Comparison of ENCODE assay signal across 28 cellular contexts in genomic region chr14:72546359-72547035, GRCh38.
DNase-seq lines count a peak whose midpoint lies in the region; ATAC-seq, FAIRE-seq and TF ChIP-seq lines count a peak whose summit lies in the region.
"Had no signal": no experiment of that assay in that cellular context is flagged by ENCODE, and none has a peak within 500 bp of the region (broad histone marks: within the 10 kb centered on the region; RNA-seq: fewer than 3 reads in every experiment).

No MANE protein-coding gene starts in this region.

- H3K27ac ChIP-seq in H1 (ENCODE audit: low read depth, low read length): no peak overlapping the region
- H3K27ac ChIP-seq in pancreas: no peak overlapping the region
- H3K27ac ChIP-seq in MM.1S (ENCODE audit: low read length): no peak overlapping the region
- H3K27ac ChIP-seq: cardiac muscle cell, HL-60, SK-N-MC had no signal

- peaks cover 42% of the 10 kb centered on the region for H3K4me1 Mint-ChIP-seq in nephron progenitor cell

- H3K79me1 ChIP-seq in H1 (ENCODE audit: low read depth, low read length): no peaks in the 10 kb centered on the region

- TF ChIP-seq RAD21 in H1 (IDR thresholded peaks at IDR 0.05 in 1 of 2, conservative IDR thresholded peaks at IDR 0.05 in 1 of 2; ENCODE audit: low read depth in 2 of 2, low read length in 2 of 2): no peak

- ATAC-seq in Right ventricle myocardium inferior (peak; percentile 37), pancreas (no peak)
- ATAC-seq: left colon; naive thymus-derived CD4-positive, alpha-beta T cell; sciatic nerve had no signal

- H4K91ac ChIP-seq in H1 (replicated peaks; ENCODE audit: insufficient read length, low read length): no peak overlapping the region

- no peak overlapping the region for H2BK20ac ChIP-seq in H1 (ENCODE audit: low read length)

- H3K18ac ChIP-seq in H1 (ENCODE audit: extremely low read depth, low read length): no peak overlapping the region

- no peak overlapping the region for H4K5ac ChIP-seq in H1 (ENCODE audit: insufficient read length, low read depth, low read length)

- TF ChIP-seq POLR2A in H1 (IDR thresholded peaks at IDR 0.05; ENCODE audit: control extremely low read depth in 1 of 2, low read depth in 2 of 2, low read length in 2 of 2): no peak

- H3K27me3 Mint-ChIP-seq in nephron progenitor cell (ENCODE audit: low read depth, poor library complexity): peaks cover 11% of the 10 kb centered on the region
- H3K27me3 Mint-ChIP-seq: stimulated activated memory B cell treated with anti-CD40 and anti-IgM and Interleukin-4, amounts not matched to agents 10 μg/mL and 1 μg/mL and 100 μg/mL, for 72 hours had no signal

- no peak overlapping the region for H2BK15ac ChIP-seq in H1 (ENCODE audit: low read length)

- DNase-seq in Right ventricle myocardium inferior (ENCODE audit: missing footprints) (no peak), cardiac septum (ENCODE audit: low spot score) (no peak), H1 (ENCODE audit: low read depth in 1 of 2, low spot score in 2 of 2) (no peak), nephron progenitor cell (no peak), HuH-7 (ENCODE audit: low spot score) (no peak), pancreas (no peak), MM.1S (no peak), MV-4-11 (lab: John Stamatoyannopoulos, UW) (no peak)
- DNase-seq: activated CD4-positive, alpha-beta T cell treated with anti-CD3 and anti-CD28 coated beads, Interleukin-2, amount 50 U/mL, for 48 hours; activated naive CD4-positive, alpha-beta T cell treated with anti-CD3 and anti-CD28 coated beads for 36 hours; CD8-positive, alpha-beta memory T cell; DMS53; GDM1; left colon; mesendoderm; naive thymus-derived CD4-positive, alpha-beta T cell; NCI-H1092 treated with DMSO at 0.1 percent for 48 hours; NCI-H1930; NCI-H2227 treated with DMSO at 0.1 percent for 48 hours; NCI-H69; stimulated activated CD4-positive, alpha-beta T cell treated with anti-CD3 and anti-CD28 coated beads, Interleukin-4, amount 100 ng/mL, for 4 hours had no signal

- H3K36me3 ChIP-seq in H1 (ENCODE audit: control insufficient read depth in 2 of 4, insufficient read depth in 4 of 4, low read length in 3 of 4) (no peaks in the 10 kb centered on the region), pancreas (no peaks in the 10 kb centered on the region), MM.1S (replicated peaks; ENCODE audit: insufficient read depth, low read length) (no peaks in the 10 kb centered on the region)
- H3K36me3 ChIP-seq: cardiac muscle cell had no signal

- H3K14ac ChIP-seq in H1 (ENCODE audit: insufficient read length): no peak overlapping the region

- no peak overlapping the region for H2AFZ ChIP-seq in H1 (ENCODE audit: low read length)
- no peak overlapping the region for H2AFZ ChIP-seq in MM.1S (ENCODE audit: low read length)

- H2AK5ac ChIP-seq in H1 (ENCODE audit: low read depth, low read length): no peak overlapping the region

- no peaks in the 10 kb centered on the region for H3K9me3 Mint-ChIP-seq in nephron progenitor cell
- H3K9me3 Mint-ChIP-seq: activated naive CD4-positive, alpha-beta T cell treated with anti-CD3 and anti-CD28 coated beads for 36 hours; CD8-positive, alpha-beta memory T cell; naive thymus-derived CD4-positive, alpha-beta T cell; stimulated activated memory B cell treated with anti-CD40 and anti-IgM and Interleukin-4, amounts not matched to agents 10 μg/mL and 1 μg/mL and 100 μg/mL, for 72 hours had no signal

- 0 out of 2 replicates have a peak overlapping the region, but pooled peaks have one; percentile 12 for H2BK12ac ChIP-seq in H1 (ENCODE audit: low read depth, low read length)

- H3F3A ChIP-seq in MM.1S (ENCODE audit: insufficient read depth, low read length): no peaks in the 10 kb centered on the region

- H3K9ac ChIP-seq in H1 (replicated peaks in 1 of 4; ENCODE audit: extremely low read depth in 1 of 4, low read depth in 3 of 4, low read length in 3 of 4) (no peak overlapping the region), MM.1S (ENCODE audit: low read length) (no peak overlapping the region)

- CTCF ChIA-PET in H1 (lab: Charles Lee; ENCODE audit: partially characterized antibody): interaction anchor here (1.3 to 7.9 kb wide), 3 partner anchors 32 to 402 kb away, joined by 4 to 66 read pairs (median 14); no protein-coding TSS in a partner anchor

- no peak overlapping the region for H4K8ac ChIP-seq in H1 (ENCODE audit: extremely low read depth, insufficient read depth, low read length)

- no peaks in the 10 kb centered on the region; a peak in 1 of 7 replicates for H3K27me3 ChIP-seq in H1 (replicated peaks in 1 of 4; ENCODE audit: control insufficient read depth in 3 of 4, extremely low read depth in 1 of 4, insufficient read depth in 3 of 4, low read length in 3 of 4)
- H3K27me3 ChIP-seq in pancreas: no peaks in the 10 kb centered on the region
- no peaks in the 10 kb centered on the region for H3K27me3 ChIP-seq in MM.1S (replicated peaks; ENCODE audit: insufficient read depth, low read length)
- H3K27me3 ChIP-seq: cardiac muscle cell had no signal

- H3K79me2 ChIP-seq in H1 (ENCODE audit: control insufficient read depth in 1 of 2, insufficient read depth in 2 of 2, low read length in 2 of 2) (no peaks in the 10 kb centered on the region), MM.1S (ENCODE audit: low read length) (no peaks in the 10 kb centered on the region)

- no peak for TF ChIP-seq CTCF in H1 (IDR thresholded peaks at IDR 0.05; ENCODE audit: control extremely low read depth in 1 of 3, insufficient read depth in 1 of 3, low read depth in 1 of 3, low read length in 3 of 3)
- no peak for TF ChIP-seq CTCF in nephron progenitor cell (IDR thresholded peaks at IDR 0.05)
- TF ChIP-seq CTCF in pancreas (IDR thresholded peaks at IDR 0.05): no peak
- TF ChIP-seq CTCF in MM.1S (IDR thresholded peaks at IDR 0.05; ENCODE audit: low read length): no peak

- H3K4me3 ChIP-seq in H1 (ENCODE audit: extremely low read depth in 1 of 4, insufficient read depth in 2 of 4, low read depth in 3 of 4, low read length in 4 of 4) (no peak overlapping the region), pancreas (no peak overlapping the region), MM.1S (ENCODE audit: low read length) (no peak overlapping the region)
- H3K4me3 ChIP-seq: cardiac muscle cell, SK-N-MC had no signal

- H3K23ac ChIP-seq in H1 (ENCODE audit: insufficient read length): no peak overlapping the region

- TF ChIP-seq EP300 in H1 (IDR thresholded peaks at IDR 0.05; ENCODE audit: borderline replicate concordance in 1 of 2, low read depth in 2 of 2, low read length in 2 of 2): no peak

- POLR2A ChIA-PET in H1 (lab: Charles Lee; ENCODE audit: partially characterized antibody): interaction anchor here (0.7 kb wide), 1 partner anchor 16 kb away, joined by 3 read pairs; no protein-coding TSS in a partner anchor

- H4K20me1 ChIP-seq in H1 (replicated peaks in 1 of 2; ENCODE audit: control insufficient read depth in 1 of 2, insufficient read depth in 2 of 2, low read length in 2 of 2): no peaks in the 10 kb centered on the region
- H4K20me1 ChIP-seq in MM.1S (ENCODE audit: insufficient read depth, low read length): no peaks in the 10 kb centered on the region

- FAIRE-seq in H1 (lab: Jason Lieb, UNC): no peak
- FAIRE-seq in pancreas (lab: Jason Lieb, UNC): no peak
- FAIRE-seq: H54, HepG2 had no signal

- H3K36me3 Mint-ChIP-seq in nephron progenitor cell (ENCODE audit: low read depth): no peaks in the 10 kb centered on the region
- H3K36me3 Mint-ChIP-seq: CD8-positive, alpha-beta memory T cell; naive thymus-derived CD4-positive, alpha-beta T cell; stimulated activated memory B cell treated with anti-CD40 and anti-IgM and Interleukin-4, amounts not matched to agents 10 μg/mL and 1 μg/mL and 100 μg/mL, for 72 hours had no signal

- no peak overlapping the region for H3K4ac ChIP-seq in H1 (replicated peaks; ENCODE audit: insufficient read length, low read depth, low read length)

- no peaks in the 10 kb centered on the region for H3K9me3 ChIP-seq in H1 (ENCODE audit: insufficient read depth in 2 of 2, low read depth in 1 of 2, low read length in 1 of 2)
- H3K9me3 ChIP-seq in pancreas: no peaks in the 10 kb centered on the region
- H3K9me3 ChIP-seq in MM.1S (replicated peaks; ENCODE audit: insufficient read depth, low read length): no peaks in the 10 kb centered on the region

- 84% methylated on average over 14 of the region's 17 CpGs; no CpG with 5 or more reads in 1 of the 2 experiments for WGBS in H1 (ENCODE audit: extremely low coverage in 1 of 2, insufficient coverage in 1 of 2, insufficient read length in 1 of 2, insufficient replicate concordance in 2 of 2, low coverage in 1 of 2, low lambda C conversion rate in 2 of 2, missing lambda C conversion rate in 1 of 2), 2 experiments
- WGBS in pancreas, 2 donors: 78 to 88% methylated on average over 17 of the region's 17 CpGs

- no peak overlapping the region for H2BK5ac ChIP-seq in H1 (ENCODE audit: low read depth, low read length)

- H3K27ac Mint-ChIP-seq in nephron progenitor cell: peak overlapping the region; percentile 80
- H3K27ac Mint-ChIP-seq: activated naive CD4-positive, alpha-beta T cell treated with anti-CD3 and anti-CD28 coated beads for 36 hours; CD8-positive, alpha-beta memory T cell; naive thymus-derived CD4-positive, alpha-beta T cell had no signal

- no peak overlapping the region for H3K56ac ChIP-seq in H1 (replicated peaks; ENCODE audit: insufficient read length, low read depth, low read length)

- no peak overlapping the region for H2BK120ac ChIP-seq in H1 (replicated peaks; ENCODE audit: low read depth, low read length)

- H3K9me2 ChIP-seq in MM.1S (replicated peaks; ENCODE audit: insufficient read depth, low read length): no peaks in the 10 kb centered on the region

- H3K4me3 Mint-ChIP-seq in nephron progenitor cell: no peak overlapping the region
- H3K4me3 Mint-ChIP-seq: activated naive CD4-positive, alpha-beta T cell treated with anti-CD3 and anti-CD28 coated beads for 36 hours; CD8-positive, alpha-beta memory T cell; naive thymus-derived CD4-positive, alpha-beta T cell; stimulated activated memory B cell treated with anti-CD40 and anti-IgM and Interleukin-4, amounts not matched to agents 10 μg/mL and 1 μg/mL and 100 μg/mL, for 72 hours had no signal

- H3K4me1 ChIP-seq in H1 (replicated peaks in 1 of 4; ENCODE audit: control insufficient read depth in 3 of 4, insufficient read depth in 4 of 4, low read length in 3 of 4) (peaks cover 3 to 10% (median 8%) of the 10 kb centered on the region in 4 experiments), pancreas (no peaks in the 10 kb centered on the region), MM.1S (ENCODE audit: low read length) (no peaks in the 10 kb centered on the region)

- no peak overlapping the region for H3K4me2 ChIP-seq in H1 (ENCODE audit: insufficient read depth in 1 of 2, low read depth in 2 of 2, low read length in 2 of 2)
- H3K4me2 ChIP-seq in MM.1S (ENCODE audit: low read depth, low read length): no peak overlapping the region

- intact Hi-C loops in Right ventricle myocardium inferior (cut with DNase I): no loop called here
- intact Hi-C loops in cardiac septum (cut with DNase I): loop anchor here (10.0 kb wide), 1 partner anchor 358 kb away; no protein-coding TSS in a partner anchor
- intact Hi-C loops in pancreas (cut with DNase I): no loop called here

- H3K23me2 ChIP-seq in H1 (ENCODE audit: low read depth, low read length): no peaks in the 10 kb centered on the region; the same call in 1 of the 2 replicates

TF ChIP-seq in H1, 55 proteins besides CTCF, POLR2A, EP300 and RAD21 (continues in another document):
- TF ChIP-seq KDM5A (IDR thresholded peaks at IDR 0.05; ENCODE audit: low read length) (no peak), CBX8 (IDR thresholded peaks at IDR 0.05; ENCODE audit: borderline replicate concordance, low read depth, low read length) (no peak)
